ENCODE assay signal across 39 cellular contexts in the genomic region with DNA sequence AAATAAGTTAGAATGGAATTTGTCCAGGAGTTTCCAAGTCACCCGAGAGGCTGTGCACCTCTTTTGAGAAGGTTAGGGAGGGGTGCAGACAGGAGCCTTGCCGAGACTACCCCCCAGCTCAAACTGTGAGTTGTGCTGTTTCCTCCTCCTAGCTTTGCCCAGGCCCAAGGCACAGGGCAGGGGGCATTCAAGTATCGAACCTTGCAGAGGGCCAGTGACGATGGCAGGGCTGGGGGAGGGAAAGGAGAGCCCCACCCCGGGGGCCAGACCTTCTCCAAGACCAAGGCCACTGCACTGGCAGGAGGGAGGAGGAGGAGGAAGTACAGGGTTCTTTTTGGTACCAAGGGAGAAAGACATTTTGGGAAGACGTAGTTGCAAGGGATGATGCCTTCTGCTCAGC.
"Had no signal": no experiment of that assay in that cellular context is flagged by ENCODE, and none has a peak within 500 bp of the region (broad histone marks: within the 10 kb centered on the region; RNA-seq: fewer than 3 reads in every experiment).

No MANE protein-coding gene starts in this region.

- H3K4me3 Mint-ChIP-seq: activated naive CD4-positive, alpha-beta T cell treated with anti-CD3 and anti-CD28 coated beads for 36 hours; activated naive CD4-positive, alpha-beta T cell treated with anti-CD3 and anti-CD28 coated beads, Interleukin-2, amount 10 ng/mL, durations not matched to agents 7 days and 5 days; activated naive CD4-positive, alpha-beta T cell treated with anti-CD3 and anti-CD28 coated beads, Interleukin-2, amount 50 U/mL, for 24 hours; activated naive CD8-positive, alpha-beta T cell; activated naive CD8-positive, alpha-beta T cell treated with anti-CD3 and anti-CD28 coated beads for 36 hours; activated naive CD8-positive, alpha-beta T cell treated with anti-CD3 and anti-CD28 coated beads, Interleukin-2, amount 10 ng/mL, durations not matched to agents 7 days and 5 days; activated naive CD8-positive, alpha-beta T cell treated with anti-CD3 and anti-CD28 coated beads, Interleukin-2, amount 50 U/mL, for 24 hours; activated T-cell treated with anti-CD3 and anti-CD28 coated beads, Interleukin-2, amount 50 U/mL, for 24 hours; activated T-cell treated with anti-CD3 and anti-CD28 coated beads, Interleukin-2, amount 50 U/mL, for 4 hours; activated T-cell treated with anti-CD3 and anti-CD28 coated beads, Interleukin-2, amount 50 U/mL, for 72 hours; activated T-helper 1 cell treated with anti-CD3 and anti-CD28 coated beads, Interleukin-12 subunit alpha, Interleukin-12 subunit beta, Interleukin-2, Interleukin-4 antibody, amounts not matched to agents 30 ng/mL and 10 ng/mL and 1 ng/mL, durations not matched to agents 14 hours and 24 hours and 36 hours; activated T-helper 17 cell treated with anti-CD3 and anti-CD28 coated beads, Interleukin-2, amount 50 U/mL, for 72 hours; brain; central memory CD8-positive, alpha-beta T cell had no signal

- DNase-seq: activated effector memory CD4-positive, alpha-beta T cell treated with anti-CD3 and anti-CD28 coated beads, Interleukin-2, amount 50 U/mL, for 16 hours; activated effector memory CD4-positive, alpha-beta T cell treated with Interleukin-2 at 50 U/mL for 16 hours; activated gamma-delta T cell; activated gamma-delta T cell treated with Interleukin-2 at 50 U/mL for 16 hours; activated naive CD4-positive, alpha-beta T cell; activated naive CD4-positive, alpha-beta T cell treated with anti-CD3 and anti-CD28 coated beads for 36 hours; activated naive CD4-positive, alpha-beta T cell treated with anti-CD3 and anti-CD28 coated beads, Interleukin-2, amount 10 ng/mL, durations not matched to agents 7 days and 5 days; activated naive CD4-positive, alpha-beta T cell treated with anti-CD3 and anti-CD28 coated beads, Interleukin-2, amount 50 U/mL, for 16 hours; activated naive CD4-positive, alpha-beta T cell treated with Interleukin-2 at 50 U/mL for 16 hours; activated naive CD8-positive, alpha-beta T cell treated with anti-CD3 and anti-CD28 coated beads for 36 hours; activated naive CD8-positive, alpha-beta T cell treated with anti-CD3 and anti-CD28 coated beads, Interleukin-2, amount 10 ng/mL, durations not matched to agents 7 days and 5 days; activated naive CD8-positive, alpha-beta T cell treated with anti-CD3 and anti-CD28 coated beads, Interleukin-2, amount 50 U/mL, for 24 hours; activated T-cell treated with anti-CD3 and anti-CD28 coated beads for 4 hours; activated T-cell treated with anti-CD3 and anti-CD28 coated beads, Interleukin-2, amount 50 U/mL, for 1 hour; activated T-cell treated with anti-CD3 and anti-CD28 coated beads, Interleukin-2, amount 50 U/mL, for 24 hours; activated T-cell treated with anti-CD3 and anti-CD28 coated beads, Interleukin-2, amount 50 U/mL, for 4 hours; activated T-cell treated with anti-CD3 and anti-CD28 coated beads, Interleukin-2, amount 50 U/mL, for 48 hours; activated T-cell treated with anti-CD3 and anti-CD28 coated beads, Interleukin-2, amount 50 U/mL, for 72 hours; adrenal gland; amniotic stem cell; amygdala; anterior cingulate cortex; body of pancreas; brain microvascular endothelial cell; central memory CD4-positive, alpha-beta T cell; cerebellar nuclear complex had no signal

- FAIRE-seq: astrocyte, bronchial epithelial cell had no signal

- H3K27me3 Mint-ChIP-seq: activated naive CD4-positive, alpha-beta T cell treated with anti-CD3 and anti-CD28 coated beads, Interleukin-2, amount 10 ng/mL, durations not matched to agents 7 days and 5 days; activated naive CD4-positive, alpha-beta T cell treated with anti-CD3 and anti-CD28 coated beads, Interleukin-2, amount 50 U/mL, for 24 hours; activated naive CD8-positive, alpha-beta T cell treated with anti-CD3 and anti-CD28 coated beads, Interleukin-2, amount 10 ng/mL, durations not matched to agents 7 days and 5 days; activated T-helper 17 cell treated with anti-CD3 and anti-CD28 coated beads, Interleukin-2, amount 50 U/mL, for 72 hours; brain; central memory CD8-positive, alpha-beta T cell had no signal

- H3K36me3 Mint-ChIP-seq: activated naive CD4-positive, alpha-beta T cell treated with anti-CD3 and anti-CD28 coated beads, Interleukin-2, amount 10 ng/mL, durations not matched to agents 7 days and 5 days; activated naive CD4-positive, alpha-beta T cell treated with anti-CD3 and anti-CD28 coated beads, Interleukin-2, amount 50 U/mL, for 24 hours; activated naive CD8-positive, alpha-beta T cell; activated naive CD8-positive, alpha-beta T cell treated with anti-CD3 and anti-CD28 coated beads for 36 hours; activated naive CD8-positive, alpha-beta T cell treated with anti-CD3 and anti-CD28 coated beads, Interleukin-2, amount 10 ng/mL, durations not matched to agents 7 days and 5 days; brain had no signal

- H3K9me3 ChIP-seq: adrenal gland, ascending aorta, body of pancreas had no signal

- H3K27ac ChIP-seq: adrenal gland, ascending aorta, body of pancreas, brain microvascular endothelial cell, breast epithelium, cardiac muscle cell had no signal

- H3K36me3 ChIP-seq: adrenal gland, ascending aorta, brain microvascular endothelial cell, breast epithelium, cardiac muscle cell had no signal

- H3K4me1 Mint-ChIP-seq: activated naive CD4-positive, alpha-beta T cell treated with anti-CD3 and anti-CD28 coated beads, Interleukin-2, amount 10 ng/mL, durations not matched to agents 7 days and 5 days; activated naive CD4-positive, alpha-beta T cell treated with anti-CD3 and anti-CD28 coated beads, Interleukin-2, amount 50 U/mL, for 24 hours; activated naive CD8-positive, alpha-beta T cell treated with anti-CD3 and anti-CD28 coated beads for 36 hours; activated naive CD8-positive, alpha-beta T cell treated with anti-CD3 and anti-CD28 coated beads, Interleukin-2, amount 10 ng/mL, durations not matched to agents 7 days and 5 days; activated naive CD8-positive, alpha-beta T cell treated with anti-CD3 and anti-CD28 coated beads, Interleukin-2, amount 50 U/mL, for 24 hours; activated T-helper 17 cell treated with anti-CD3 and anti-CD28 coated beads, Interleukin-2, amount 50 U/mL, for 72 hours; brain; central memory CD8-positive, alpha-beta T cell had no signal

- H3K9me3 Mint-ChIP-seq: activated naive CD4-positive, alpha-beta T cell treated with anti-CD3 and anti-CD28 coated beads, Interleukin-2, amount 50 U/mL, for 24 hours; activated T-helper 1 cell treated with anti-CD3 and anti-CD28 coated beads, Interleukin-12 subunit alpha, Interleukin-12 subunit beta, Interleukin-2, Interleukin-4 antibody, amounts not matched to agents 30 ng/mL and 10 ng/mL and 1 ng/mL, durations not matched to agents 14 hours and 24 hours and 36 hours; central memory CD8-positive, alpha-beta T cell had no signal

- H3K27me3 ChIP-seq: adrenal gland, ascending aorta, body of pancreas, brain microvascular endothelial cell, breast epithelium, cardiac muscle cell had no signal

- H3K4me1 ChIP-seq: adrenal gland, ascending aorta, body of pancreas, breast epithelium had no signal

- H3K27ac Mint-ChIP-seq: activated naive CD4-positive, alpha-beta T cell treated with anti-CD3 and anti-CD28 coated beads for 36 hours; activated naive CD4-positive, alpha-beta T cell treated with anti-CD3 and anti-CD28 coated beads, Interleukin-2, amount 10 ng/mL, durations not matched to agents 7 days and 5 days; activated naive CD4-positive, alpha-beta T cell treated with anti-CD3 and anti-CD28 coated beads, Interleukin-2, amount 50 U/mL, for 24 hours; activated naive CD4-positive, alpha-beta T cell treated with anti-CD3 and anti-CD28 coated beads, Interleukin-2, amount 50 U/mL, for 72 hours; activated naive CD8-positive, alpha-beta T cell; activated naive CD8-positive, alpha-beta T cell treated with anti-CD3 and anti-CD28 coated beads for 36 hours; activated naive CD8-positive, alpha-beta T cell treated with anti-CD3 and anti-CD28 coated beads, Interleukin-2, amount 10 ng/mL, durations not matched to agents 7 days and 5 days; activated naive CD8-positive, alpha-beta T cell treated with anti-CD3 and anti-CD28 coated beads, Interleukin-2, amount 50 U/mL, for 24 hours; activated T-cell treated with anti-CD3 and anti-CD28 coated beads, Interleukin-2, amount 50 U/mL, for 24 hours; activated T-cell treated with anti-CD3 and anti-CD28 coated beads, Interleukin-2, amount 50 U/mL, for 72 hours; activated T-helper 1 cell treated with anti-CD3 and anti-CD28 coated beads, Interleukin-12 subunit alpha, Interleukin-12 subunit beta, Interleukin-2, Interleukin-4 antibody, amounts not matched to agents 30 ng/mL and 10 ng/mL and 1 ng/mL, durations not matched to agents 14 hours and 24 hours and 36 hours; activated T-helper 17 cell treated with anti-CD3 and anti-CD28 coated beads, Interleukin-2, amount 50 U/mL, for 72 hours; activated T-helper 2 cell treated with anti-CD3 and anti-CD28 coated beads, Interferon-gamma antibody, Interleukin-2, Interleukin-4, amounts not matched to agents 10 μg/mL and 5 μg/mL and 100 μg/mL, durations not matched to agents 14 hours and 24 hours and 36 hours; brain had no signal

- ATAC-seq: activated naive CD4-positive, alpha-beta T cell treated with anti-CD3 and anti-CD28 coated beads, Interleukin-2, amount 50 U/mL, for 72 hours; activated naive CD8-positive, alpha-beta T cell treated with anti-CD3 and anti-CD28 coated beads, Interleukin-2, amount 50 U/mL, for 24 hours; activated T-cell treated with anti-CD3 and anti-CD28 coated beads, Interleukin-2, amount 50 U/mL, for 4 hours; activated T-cell treated with anti-CD3 and anti-CD28 coated beads, Interleukin-2, amount 50 U/mL, for 72 hours; activated T-helper 17 cell treated with anti-CD3 and anti-CD28 coated beads, Interleukin-2, amount 50 U/mL, for 72 hours; body of pancreas had no signal

- H3K4me3 ChIP-seq: adrenal gland, ascending aorta, body of pancreas, breast epithelium, cardiac muscle cell had no signal
